Comparison of ENCODE assay signal across 8 cellular contexts in genomic region chr19:40139533-40140287, GRCh38. TPM values are rescaled to one million over a fixed set of nuclear protein-coding genes. Genes with fewer than 3 reads are reported as not detected.
DNase-seq lines count a peak whose midpoint lies in the region; ATAC-seq and TF ChIP-seq lines count a peak whose summit lies in the region.

No MANE protein-coding gene starts in this region.

- DNase-seq in CD4-positive, alpha-beta T cell: peak in 1 of 10 experiments; percentile 5
- peak; percentile 53 for DNase-seq in H4 (ENCODE audit: low spot score)
- peak; percentile 65 for DNase-seq in NCI-H748 (lab: John Stamatoyannopoulos, UW; ENCODE audit: unreplicated experiment)
- peak; percentile 63 for DNase-seq in MCF 10A (ENCODE audit: unreplicated experiment)
- peak; percentile 63 for DNase-seq in left kidney (ENCODE audit: low read depth, low spot score)
- no peak for DNase-seq in mucosa of gallbladder (ENCODE audit: low spot score)
- no peak for DNase-seq in activated CD8-positive, alpha-beta memory T cell treated with anti-CD3 and anti-CD28 coated beads for 24 hours

- no peak overlapping the region for H3K4me3 Mint-ChIP-seq in CD4-positive, alpha-beta T cell
- H3K4me3 Mint-ChIP-seq in MCF 10A (ENCODE audit: unreplicated experiment): no peak overlapping the region

- peaks cover 15% of the 10 kb centered on the region for H3K27me3 Mint-ChIP-seq in CD4-positive, alpha-beta T cell
- peaks cover 34% of the 10 kb centered on the region for H3K27me3 Mint-ChIP-seq in MCF 10A (ENCODE audit: insufficient read depth, unreplicated experiment)

- H3K27me3 ChIP-seq in CD4-positive, alpha-beta T cell (ENCODE audit: control insufficient read depth, insufficient read depth, low read length): no peaks in the 10 kb centered on the region

- intact Hi-C loops in CD4-positive, alpha-beta T cell (cut with DNase I, micrococcal nuclease): loop anchor here (1.0 to 10.0 kb wide), 6 partner anchors 25 to 495 kb away; no protein-coding TSS in a partner anchor
- intact Hi-C loops in MCF 10A (cut with micrococcal nuclease): loop anchor here (1.0 to 10.0 kb wide), 4 partner anchors 83 to 495 kb away; no protein-coding TSS in a partner anchor

- H3K27ac ChIP-seq in CD4-positive, alpha-beta T cell (ENCODE audit: low read depth, low read length): no peak overlapping the region

- H3K36me3 Mint-ChIP-seq in CD4-positive, alpha-beta T cell (ENCODE audit: low read depth): no peaks in the 10 kb centered on the region
- H3K36me3 Mint-ChIP-seq in MCF 10A (ENCODE audit: insufficient read depth, unreplicated experiment): no peaks in the 10 kb centered on the region

- no peak overlapping the region for H3K27ac Mint-ChIP-seq in CD4-positive, alpha-beta T cell
- H3K27ac Mint-ChIP-seq in MCF 10A (ENCODE audit: low read depth, unreplicated experiment): no peak overlapping the region

- CTCF ChIA-PET in CD4-positive, alpha-beta T cell (lab: Charles Lee): interaction anchor here (0.7 to 2.4 kb wide), 5 partner anchors 15 to 495 kb away, joined by 3 to 14 read pairs (median 4); no protein-coding TSS in a partner anchor
- CTCF ChIA-PET in MCF 10A (lab: Yijun Ruan, JAX): interaction anchor here (0.5 to 2.1 kb wide), 40 partner anchors 11 to 684 kb away, joined by 3 to 36 read pairs (median 4); partner anchors contain the start of gene TTC9B

- no TSS peak for BruUV-seq in MCF 10A (replicated peaks; lab: Mats Ljungman, UMichigan)

- no peak for ATAC-seq in CD4-positive, alpha-beta T cell (ENCODE audit: poor library complexity)
- ATAC-seq in HG02642 (IDR thresholded peaks at IDR 0.05; ENCODE audit: poor library complexity, unreplicated experiment): no peak

- no peaks in the 10 kb centered on the region for H3K9me3 ChIP-seq in CD4-positive, alpha-beta T cell (ENCODE audit: control insufficient read depth, low read length)

- H3K9me3 Mint-ChIP-seq in CD4-positive, alpha-beta T cell: no peaks in the 10 kb centered on the region
- no peaks in the 10 kb centered on the region for H3K9me3 Mint-ChIP-seq in MCF 10A (ENCODE audit: unreplicated experiment)

- POLR2A ChIA-PET in CD4-positive, alpha-beta T cell (lab: Charles Lee): interaction anchor here (1.2 kb wide), 1 partner anchor 80 kb away, joined by 4 read pairs; no protein-coding TSS in a partner anchor
- POLR2A ChIA-PET in MCF 10A (lab: Yijun Ruan, JAX): interaction anchor here (0.5 to 0.6 kb wide), 2 partner anchors 26 to 478 kb away, joined by 3 read pairs; no protein-coding TSS in a partner anchor

- H3K4me1 Mint-ChIP-seq in CD4-positive, alpha-beta T cell (ENCODE audit: low read depth): peaks cover 26% of the 10 kb centered on the region
- H3K4me1 Mint-ChIP-seq in MCF 10A (ENCODE audit: insufficient read depth, unreplicated experiment): no peaks in the 10 kb centered on the region

- peak; percentile 85 for TF ChIP-seq CTCF in CD4-positive, alpha-beta T cell (IDR thresholded peaks at IDR 0.05)
- peak; percentile 76 for TF ChIP-seq CTCF in MCF 10A (IDR thresholded peaks at IDR 0.05; ENCODE audit: unreplicated experiment)

RNA-seq across cellular contexts. Expression of gene ZNF780A, which starts 49.0 kb away (rescaled TPM):
- 10 to 100 TPM in 1 of 2 experiments, 1 to 10 TPM in 1; 9.7 to 10.6 TPM for total RNA-seq in CD4-positive, alpha-beta T cell
- 9.2 and 17.1 TPM in 2 replicates for total RNA-seq in H4 (2014; rRNA removed; shearing (Covaris generic))
- total RNA-seq in MCF 10A (2022) (9.7 and 14.0 TPM in 2 replicates), mucosa of gallbladder (24.1 TPM)

RNA-seq across cellular contexts. Expression of gene MAP3K10, which starts 51.5 kb away (rescaled TPM):
- 10 to 100 TPM; 20.8 to 21.7 TPM for total RNA-seq in CD4-positive, alpha-beta T cell
- total RNA-seq in H4 (2014; rRNA removed; shearing (Covaris generic)): 1.3 and 4.3 TPM in 2 replicates
- 17.1 and 23.2 TPM in 2 replicates for total RNA-seq in MCF 10A (2022)
- total RNA-seq in mucosa of gallbladder: 25.8 TPM

Comparison
In these comparisons a context has a peak if more than half of its experiments do, and no peak if none do; other contexts are left out.
1. DNase-seq: peak in H4 (single experiment), NCI-H748 (single experiment), MCF 10A (single experiment) and left kidney (single experiment); none in mucosa of gallbladder (single experiment) and activated CD8-positive, alpha-beta memory T cell treated with anti-CD3 and anti-CD28 coated beads for 24 hours (single experiment).